ENCODE assay signal across 8 cellular contexts in genomic region chr12:24596768-24597388, GRCh38.
DNase-seq lines count a peak whose midpoint lies in the region; ATAC-seq and TF ChIP-seq lines count a peak whose summit lies in the region.

No MANE protein-coding gene starts in this region.

- no peak for ATAC-seq in HG03045 (IDR thresholded peaks at IDR 0.05; ENCODE audit: unreplicated experiment)
- ATAC-seq in GM18519 (IDR thresholded peaks at IDR 0.05; ENCODE audit: low FRiP score, unreplicated experiment) = no peak

- TF ChIP-seq CTCF in GM12865 (IDR thresholded peaks at IDR 0.05; ENCODE audit: insufficient read depth, low read depth, low read length, missing control alignments) (peak; percentile 51), VCaP (conservative IDR thresholded peaks at IDR 0.05) (peak; percentile 89)

- DNase-seq in GM12865 (ENCODE audit: low read depth) = peak; percentile 33
- DNase-seq in NCI-H128 (lab: John Stamatoyannopoulos, UW; ENCODE audit: unreplicated experiment) = peak; percentile 22
- DNase-seq in iPS-NIHi7 (ENCODE audit: extremely low spot score) = peak; percentile 33
- DNase-seq in stimulated activated naive CD4-positive, alpha-beta T cell (lab: John Stamatoyannopoulos, UW) = no peak
- no peak for DNase-seq in COLO668 (lab: John Stamatoyannopoulos, UW; ENCODE audit: unreplicated experiment)

- no peak overlapping the region for H3K27ac ChIP-seq in VCaP

- no peak overlapping the region for H3K4me3 ChIP-seq in GM12865 (ENCODE audit: low read depth, low read length)

Comparison
In these comparisons a context has a peak if more than half of its experiments do, and no peak if none do; other contexts are left out.
1. DNase-seq: peak in GM12865 (single experiment), NCI-H128 (single experiment) and iPS-NIHi7 (single experiment); none in stimulated activated naive CD4-positive, alpha-beta T cell (0 of 6) and COLO668 (single experiment).